ENCODE assay signal across 1 cellular context in genomic region chr14:49526101-49526500, GRCh38.
TF ChIP-seq lines count a peak whose summit lies in the region.

No MANE protein-coding gene starts in this region.

TF ChIP-seq in SK-N-SH, 30 proteins besides CTCF, POLR2A, EP300 and RAD21 (continued from another document):
- TF ChIP-seq ZBTB33 (IDR thresholded peaks at IDR 0.05; ENCODE audit: borderline replicate concordance, low read depth) (no peak), IRF3 (IDR thresholded peaks at IDR 0.05; ENCODE audit: low read depth, low read length) (no peak), NFIC (IDR thresholded peaks at IDR 0.05; ENCODE audit: borderline replicate concordance) (no peak)
TF ChIP-seq in SK-N-SH: peak in this region for 0.
